In the genomic region with DNA sequence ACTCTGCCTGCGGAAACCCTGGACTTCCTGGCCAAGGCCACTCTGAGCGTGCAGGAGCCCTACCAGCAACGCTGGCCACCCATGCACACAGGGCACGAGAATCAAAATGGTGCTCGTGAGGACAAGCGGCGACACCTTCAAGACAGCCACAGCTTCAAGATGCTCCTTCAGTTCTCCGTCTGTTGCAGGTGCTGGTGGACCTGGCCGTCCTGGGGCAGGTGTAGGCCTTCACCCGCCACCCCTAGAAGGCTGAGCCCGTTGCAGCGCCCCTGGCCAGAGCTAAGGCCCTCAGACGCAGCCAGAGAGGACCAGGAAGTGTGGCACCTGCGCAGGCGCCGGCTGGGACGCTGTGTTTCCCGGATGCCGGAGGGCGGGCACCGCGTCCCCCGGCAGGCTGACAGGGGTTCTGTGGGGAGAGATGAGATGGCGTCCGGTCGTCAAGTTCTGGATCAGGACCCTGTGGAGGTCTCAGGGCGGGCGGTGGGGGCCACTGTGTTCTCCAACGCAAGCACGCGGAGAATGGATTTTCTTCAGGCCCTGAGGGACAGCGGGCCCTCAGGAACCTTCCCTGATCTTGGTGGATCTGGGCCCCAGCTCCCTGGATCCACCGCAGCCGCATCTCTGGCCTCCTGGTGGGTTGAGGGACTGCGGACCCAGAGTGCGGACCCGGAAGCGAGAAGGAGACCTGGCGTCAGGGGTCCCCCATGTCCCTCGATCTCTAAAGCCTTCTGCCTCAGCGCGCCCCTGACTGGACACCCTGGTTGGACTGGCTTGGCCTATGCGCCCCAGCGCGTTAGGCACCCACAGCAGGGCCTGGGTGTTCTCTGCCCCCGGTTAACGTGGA, we compare ENCODE assay signal across 26 cellular contexts.
DNase-seq lines count a peak whose midpoint lies in the region; ATAC-seq and TF ChIP-seq lines count a peak whose summit lies in the region.
"Had no signal": no experiment of that assay in that cellular context is flagged by ENCODE, and none has a peak within 500 bp of the region (broad histone marks: within the 10 kb centered on the region; RNA-seq: fewer than 3 reads in every experiment).

No MANE protein-coding gene starts in this region.

- H4K20me1 ChIP-seq in GM23338 (replicated peaks; ENCODE audit: insufficient read depth), result no peaks in the 10 kb centered on the region

- no peaks in the 10 kb centered on the region for H3K36me3 ChIP-seq in GM23338 (ENCODE audit: insufficient read depth)
- no peaks in the 10 kb centered on the region for H3K36me3 ChIP-seq in spleen
- H3K36me3 ChIP-seq in prostate gland, result no peaks in the 10 kb centered on the region
- H3K36me3 ChIP-seq: HAP-1, sigmoid colon had no signal

- H3K36me3 Mint-ChIP-seq in activated CD8-positive, alpha-beta memory T cell treated with anti-CD3 and anti-CD28 coated beads, Interleukin-2, amount 10 ng/mL, durations not matched to agents 7 days and 5 days, result no peaks in the 10 kb centered on the region
- no peaks in the 10 kb centered on the region for H3K36me3 Mint-ChIP-seq in GM23338 (ENCODE audit: low read depth)
- no peaks in the 10 kb centered on the region for H3K36me3 Mint-ChIP-seq in activated naive CD8-positive, alpha-beta T cell treated with anti-CD3 and anti-CD28 coated beads, Interleukin-2, amount 10 ng/mL, durations not matched to agents 7 days and 5 days
- H3K36me3 Mint-ChIP-seq: activated naive CD4-positive, alpha-beta T cell treated with anti-CD3 and anti-CD28 coated beads, Interleukin-2, amount 50 U/mL, for 24 hours; CD4-positive, CD25-positive, alpha-beta regulatory T cell; memory B cell had no signal

- H3K27ac ChIP-seq in GM23338 (ENCODE audit: low read depth) (no peak overlapping the region), spleen (no peak overlapping the region), prostate gland (no peak overlapping the region)
- H3K27ac ChIP-seq: coronary artery, sigmoid colon had no signal

- intact Hi-C loops in spleen (cut with DNase I; ENCODE audit: low total_unique reads) (no loop called here), prostate gland (cut with DNase I) (no loop called here)

- H3K27me3 Mint-ChIP-seq in activated CD8-positive, alpha-beta memory T cell treated with anti-CD3 and anti-CD28 coated beads, Interleukin-2, amount 10 ng/mL, durations not matched to agents 7 days and 5 days, result no peaks in the 10 kb centered on the region
- no peaks in the 10 kb centered on the region for H3K27me3 Mint-ChIP-seq in GM23338 (ENCODE audit: insufficient read depth, low read depth, poor library complexity)
- H3K27me3 Mint-ChIP-seq in activated naive CD8-positive, alpha-beta T cell treated with anti-CD3 and anti-CD28 coated beads, Interleukin-2, amount 10 ng/mL, durations not matched to agents 7 days and 5 days, result no peaks in the 10 kb centered on the region
- H3K27me3 Mint-ChIP-seq: activated B cell treated with CpG ODN at 0.5 μM for 24 hours; activated naive CD4-positive, alpha-beta T cell treated with anti-CD3 and anti-CD28 coated beads, Interleukin-2, amount 50 U/mL, for 24 hours; CD4-positive, CD25-positive, alpha-beta regulatory T cell; memory B cell had no signal

- ATAC-seq in activated CD8-positive, alpha-beta memory T cell treated with anti-CD3 and anti-CD28 coated beads, Interleukin-2, amount 10 ng/mL, durations not matched to agents 7 days and 5 days, result peak; percentile 45
- ATAC-seq in GM23338, result no peak
- ATAC-seq in activated naive CD8-positive, alpha-beta T cell treated with anti-CD3 and anti-CD28 coated beads, Interleukin-2, amount 10 ng/mL, durations not matched to agents 7 days and 5 days (ENCODE audit: low read depth), result no peak
- ATAC-seq in GM19023 (IDR thresholded peaks at IDR 0.05; ENCODE audit: unreplicated experiment), result no peak

- H3K4me3 ChIP-seq in GM23338 (no peak overlapping the region), spleen (no peak overlapping the region), prostate gland (no peak overlapping the region)
- H3K4me3 ChIP-seq: coronary artery, HAP-1, sigmoid colon had no signal

- H3K79me2 ChIP-seq in GM23338 (replicated peaks; ENCODE audit: insufficient read depth), result no peaks in the 10 kb centered on the region

- WGBS in spleen, 5 donors, result 92 to 96% (median 94%) methylated on average over 25 to 47 of the region's 47 CpGs
- WGBS in prostate gland, result 96% methylated on average over 47 of the region's 47 CpGs

- no peaks in the 10 kb centered on the region for H3K4me1 Mint-ChIP-seq in activated CD8-positive, alpha-beta memory T cell treated with anti-CD3 and anti-CD28 coated beads, Interleukin-2, amount 10 ng/mL, durations not matched to agents 7 days and 5 days
- no peaks in the 10 kb centered on the region for H3K4me1 Mint-ChIP-seq in GM23338
- no peaks in the 10 kb centered on the region for H3K4me1 Mint-ChIP-seq in activated naive CD8-positive, alpha-beta T cell treated with anti-CD3 and anti-CD28 coated beads, Interleukin-2, amount 10 ng/mL, durations not matched to agents 7 days and 5 days
- H3K4me1 Mint-ChIP-seq: activated B cell treated with CpG ODN at 0.5 μM for 24 hours; activated naive CD4-positive, alpha-beta T cell treated with anti-CD3 and anti-CD28 coated beads, Interleukin-2, amount 50 U/mL, for 24 hours; CD4-positive, CD25-positive, alpha-beta regulatory T cell; memory B cell; neural crest cell had no signal

- peak overlapping the region; percentile 56; the same call in 1 of the 2 replicates for H2AFZ ChIP-seq in GM23338

- no peak overlapping the region for H3K27ac Mint-ChIP-seq in activated CD8-positive, alpha-beta memory T cell treated with anti-CD3 and anti-CD28 coated beads, Interleukin-2, amount 10 ng/mL, durations not matched to agents 7 days and 5 days
- no peak overlapping the region for H3K27ac Mint-ChIP-seq in GM23338
- no peak overlapping the region for H3K27ac Mint-ChIP-seq in activated naive CD8-positive, alpha-beta T cell treated with anti-CD3 and anti-CD28 coated beads, Interleukin-2, amount 10 ng/mL, durations not matched to agents 7 days and 5 days
- H3K27ac Mint-ChIP-seq: activated B cell treated with CpG ODN at 0.5 μM for 24 hours; activated naive CD4-positive, alpha-beta T cell treated with anti-CD3 and anti-CD28 coated beads, Interleukin-2, amount 50 U/mL, for 24 hours; CD4-positive, CD25-positive, alpha-beta regulatory T cell; memory B cell had no signal

- DNase-seq in activated CD8-positive, alpha-beta memory T cell treated with anti-CD3 and anti-CD28 coated beads, Interleukin-2, amount 10 ng/mL, durations not matched to agents 7 days and 5 days, result peak; percentile 32
- no peak for DNase-seq in activated CD8-positive, alpha-beta memory T cell treated with anti-CD3 and anti-CD28 coated beads, Interleukin-2, amount 50 U/mL, for 48 hours
- no peak for DNase-seq in GM23338 (ENCODE audit: low spot score)
- peak; percentile 28 for DNase-seq in activated naive CD8-positive, alpha-beta T cell treated with anti-CD3 and anti-CD28 coated beads, Interleukin-2, amount 10 ng/mL, durations not matched to agents 7 days and 5 days
- peak; percentile 69 for DNase-seq in spleen
- DNase-seq in activated CD4-positive, alpha-beta T cell treated with anti-CD3 and anti-CD28 coated beads for 1 hour, result no peak
- no peak for DNase-seq in prostate gland (ENCODE audit: low spot score)
- DNase-seq: 8988T; activated B cell treated with CpG ODN at 0.5 μM for 24 hours; activated CD4-positive, alpha-beta T cell treated with anti-CD3 and anti-CD28 coated beads, Interleukin-2, amount 50 U/mL, for 4 hours; activated CD8-positive, alpha-beta memory T cell treated with anti-CD3 and anti-CD28 coated beads, Interleukin-2, amount 50 U/mL, for 4 hours; CD4-positive, CD25-positive, alpha-beta regulatory T cell; effector memory CD4-positive, alpha-beta T cell; erythroblast; KG1; kidney glomerular epithelial cell; NCI-H1417 treated with DMSO at 0.1 percent for 48 hours; stimulated activated CD4-positive, alpha-beta T cell treated with anti-CD3 and anti-CD28 coated beads, Interleukin-4, amount 100 ng/mL, for 4 hours; stimulated activated naive CD4-positive, alpha-beta T cell had no signal

- TF ChIP-seq POLR2A in spleen (IDR thresholded peaks at IDR 0.05) (no peak), prostate gland (IDR thresholded peaks at IDR 0.05) (no peak)

- H3K4me3 Mint-ChIP-seq in activated CD8-positive, alpha-beta memory T cell treated with anti-CD3 and anti-CD28 coated beads, Interleukin-2, amount 10 ng/mL, durations not matched to agents 7 days and 5 days, result peak overlapping the region; percentile 38
- no peak overlapping the region for H3K4me3 Mint-ChIP-seq in GM23338
- peak overlapping the region; percentile 39 for H3K4me3 Mint-ChIP-seq in activated naive CD8-positive, alpha-beta T cell treated with anti-CD3 and anti-CD28 coated beads, Interleukin-2, amount 10 ng/mL, durations not matched to agents 7 days and 5 days
- H3K4me3 Mint-ChIP-seq: activated B cell treated with CpG ODN at 0.5 μM for 24 hours; activated naive CD4-positive, alpha-beta T cell treated with anti-CD3 and anti-CD28 coated beads, Interleukin-2, amount 50 U/mL, for 24 hours; CD4-positive, CD25-positive, alpha-beta regulatory T cell; memory B cell; neural crest cell had no signal

- H3K9me3 ChIP-seq in spleen (peaks cover 0 to 37% (median 28%) of the 10 kb centered on the region in 8 donors), prostate gland (no peaks in the 10 kb centered on the region)
- H3K9me3 ChIP-seq: HAP-1, sigmoid colon had no signal

- H3K4me1 ChIP-seq in GM23338 (ENCODE audit: insufficient read depth), result no peaks in the 10 kb centered on the region
- H3K4me1 ChIP-seq in spleen, result no peaks in the 10 kb centered on the region
- H3K4me1 ChIP-seq in prostate gland (replicated peaks), result no peaks in the 10 kb centered on the region
- H3K4me1 ChIP-seq: HAP-1, sigmoid colon had no signal

- TF ChIP-seq CTCF in GM23338 (conservative IDR thresholded peaks at IDR 0.05; ENCODE audit: low read depth in 2 of 2) (no peak), spleen (IDR thresholded peaks at IDR 0.05 in 8 of 11, conservative IDR thresholded peaks at IDR 0.05 in 3 of 11) (no peak), prostate gland (IDR thresholded peaks at IDR 0.05) (no peak)

- peaks cover 8% of the 10 kb centered on the region for H3K9me3 Mint-ChIP-seq in activated CD8-positive, alpha-beta memory T cell treated with anti-CD3 and anti-CD28 coated beads, Interleukin-2, amount 10 ng/mL, durations not matched to agents 7 days and 5 days (ENCODE audit: low read depth)
- H3K9me3 Mint-ChIP-seq in GM23338, result no peaks in the 10 kb centered on the region; the same call in 2 of the 3 replicates
- peaks cover 5% of the 10 kb centered on the region for H3K9me3 Mint-ChIP-seq in activated naive CD8-positive, alpha-beta T cell treated with anti-CD3 and anti-CD28 coated beads, Interleukin-2, amount 10 ng/mL, durations not matched to agents 7 days and 5 days
- H3K9me3 Mint-ChIP-seq: memory B cell, neural crest cell had no signal

- no peak overlapping the region for H3K4me2 ChIP-seq in GM23338

- no peaks in the 10 kb centered on the region for H3K27me3 ChIP-seq in GM23338 (ENCODE audit: insufficient read depth)
- no peaks in the 10 kb centered on the region for H3K27me3 ChIP-seq in spleen (replicated peaks in 1 of 7)
- H3K27me3 ChIP-seq in prostate gland (replicated peaks; ENCODE audit: insufficient read depth), result no peaks in the 10 kb centered on the region
- H3K27me3 ChIP-seq: sigmoid colon had no signal

- no peaks in the 10 kb centered on the region for H3K9me2 ChIP-seq in GM23338 (ENCODE audit: insufficient read depth)

- POLR2A ChIA-PET in activated naive CD8-positive, alpha-beta T cell treated with anti-CD3 and anti-CD28 coated beads, Interleukin-2, amount 10 ng/mL, durations not matched to agents 7 days and 5 days (lab: Charles Lee), result no interaction called here

- H3F3A ChIP-seq in GM23338 (replicated peaks; ENCODE audit: low read depth), result no peaks in the 10 kb centered on the region

- CTCF ChIA-PET in activated CD8-positive, alpha-beta memory T cell treated with anti-CD3 and anti-CD28 coated beads, Interleukin-2, amount 10 ng/mL, durations not matched to agents 7 days and 5 days (lab: Charles Lee), result no interaction called here

Comparison
In these comparisons a context has a peak if more than half of its experiments do, and no peak if none do; other contexts are left out.
1. DNase-seq: peak in activated CD8-positive, alpha-beta memory T cell treated with anti-CD3 and anti-CD28 coated beads, Interleukin-2, amount 10 ng/mL, durations not matched to agents 7 days and 5 days (single experiment), activated naive CD8-positive, alpha-beta T cell treated with anti-CD3 and anti-CD28 coated beads, Interleukin-2, amount 10 ng/mL, durations not matched to agents 7 days and 5 days (single experiment) and spleen (single experiment); none in activated CD8-positive, alpha-beta memory T cell treated with anti-CD3 and anti-CD28 coated beads, Interleukin-2, amount 50 U/mL, for 48 hours (single experiment), GM23338 (single experiment), activated CD4-positive, alpha-beta T cell treated with anti-CD3 and anti-CD28 coated beads for 1 hour (single experiment) and prostate gland (single experiment).